In the genomic region with DNA sequence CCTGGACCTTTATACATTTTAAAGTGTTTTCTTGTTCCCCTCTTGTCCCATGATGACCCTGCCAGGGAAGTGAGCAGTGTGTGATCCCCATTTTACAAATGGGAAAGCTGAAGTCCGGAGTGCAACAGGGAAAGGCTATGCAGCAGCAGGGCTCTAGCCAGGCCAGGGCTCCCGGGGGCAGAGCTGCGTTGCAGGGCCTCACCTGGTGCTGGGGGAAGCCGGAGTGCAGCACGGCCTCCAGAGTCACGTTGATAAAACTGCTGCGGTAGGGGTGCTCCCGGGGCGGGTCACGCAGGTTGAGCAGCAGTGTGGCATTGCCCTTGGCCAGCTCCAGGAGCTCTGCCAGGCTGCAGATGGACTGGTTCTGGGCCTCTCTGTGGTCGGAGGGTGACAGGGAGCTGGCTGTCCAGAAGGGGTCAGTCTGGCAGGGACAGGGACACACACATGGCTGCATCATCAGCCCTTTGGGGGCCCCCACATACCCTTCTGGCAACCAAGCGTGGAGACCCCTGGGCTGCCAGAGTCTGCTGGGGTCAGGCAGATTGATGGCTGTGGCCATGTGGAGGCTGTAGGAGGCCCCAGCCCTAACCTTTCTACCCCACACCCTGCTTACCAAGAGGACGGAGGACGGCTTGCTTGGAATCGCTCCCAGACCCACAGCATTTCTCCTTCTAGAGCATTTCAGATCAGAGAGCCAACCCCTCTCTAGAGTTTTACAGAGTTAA, we compare ENCODE assay signal across 25 cellular contexts.
"Had no signal": no experiment of that assay in that cellular context is flagged by ENCODE, and none has a peak within 500 bp of the region (broad histone marks: within the 10 kb centered on the region; RNA-seq: fewer than 3 reads in every experiment).

No MANE protein-coding gene starts in this region.

- H3K27ac ChIP-seq: heart right ventricle, hepatocyte, left lung, pancreas, psoas muscle, skin epidermis, suprapubic skin, thoracic aorta, tibial artery, uterus had no signal

- H3K27me3 ChIP-seq: heart right ventricle, hepatocyte, left lung, pancreas, suprapubic skin, tibial artery, uterus had no signal

- H3K36me3 Mint-ChIP-seq: mesothelial cell of epicardium; naive B cell; natural killer cell; stimulated activated naive B cell treated with anti-CD40 and anti-IgM and Interleukin-4, amounts not matched to agents 10 μg/mL and 1 μg/mL and 100 μg/mL, for 72 hours had no signal

- H3K9me3 ChIP-seq: heart right ventricle, left lung, pancreas, psoas muscle, suprapubic skin, thoracic aorta, tibial artery, uterus had no signal

- ATAC-seq: natural killer cell; pancreas; sciatic nerve; stimulated activated naive B cell treated with anti-CD40 and anti-IgM and Interleukin-4, amounts not matched to agents 10 μg/mL and 1 μg/mL and 100 μg/mL, for 72 hours; stimulated activated naive CD8-positive, alpha-beta T cell treated with anti-CD3 and anti-CD28 coated beads, Interleukin-15, Interleukin-2, amounts not matched to agents 100 U/mL and 50 U/mL, for 24 hours had no signal

- H3K36me3 ChIP-seq: heart right ventricle, left lung, pancreas, suprapubic skin, thoracic aorta, uterus had no signal

- H3K79me2 ChIP-seq: hepatocyte had no signal

- H3K4me1 Mint-ChIP-seq: mesothelial cell of epicardium; stimulated activated naive B cell treated with anti-CD40 and anti-IgM and Interleukin-4, amounts not matched to agents 10 μg/mL and 1 μg/mL and 100 μg/mL, for 72 hours had no signal

- DNase-seq: islet precursor cell; mesendoderm; naive B cell; natural killer cell; nucleus accumbens; psoas muscle; stimulated activated CD4-positive, alpha-beta T cell treated with anti-CD3 and anti-CD28 coated beads, Interleukin-12 subunit alpha, Interleukin-12 subunit beta, amount 100 ng/mL, for 4 hours; stimulated activated CD4-positive, alpha-beta T cell treated with anti-CD3 and anti-CD28 coated beads, Interleukin-15, amount 100 ng/mL, for 24 hours; stimulated activated CD4-positive, alpha-beta T cell treated with anti-CD3 and anti-CD28 coated beads, Interleukin-2, amount 100 ng/mL, for 24 hours; stimulated activated CD4-positive, alpha-beta T cell treated with anti-CD3 and anti-CD28 coated beads, Interleukin-4, amount 100 ng/mL, for 1 hour; stimulated activated naive B cell treated with anti-CD40 and anti-IgM and Interleukin-4, amounts not matched to agents 10 μg/mL and 1 μg/mL and 100 μg/mL, for 72 hours; stimulated activated naive CD8-positive, alpha-beta T cell treated with anti-CD3 and anti-CD28 coated beads, Interleukin-15, Interleukin-2, amounts not matched to agents 100 U/mL and 50 U/mL, for 24 hours; tibial artery; trophoblast cell; uterus had no signal

- H3K9me3 Mint-ChIP-seq: mesothelial cell of epicardium; naive B cell; natural killer cell; stimulated activated naive B cell treated with anti-CD40 and anti-IgM and Interleukin-4, amounts not matched to agents 10 μg/mL and 1 μg/mL and 100 μg/mL, for 72 hours had no signal

- H3K4me1 ChIP-seq: left lung, pancreas, psoas muscle, tibial artery, uterus had no signal

- H3K27ac Mint-ChIP-seq: mesothelial cell of epicardium; naive B cell; natural killer cell; stimulated activated naive B cell treated with anti-CD40 and anti-IgM and Interleukin-4, amounts not matched to agents 10 μg/mL and 1 μg/mL and 100 μg/mL, for 72 hours had no signal

- H2AFZ ChIP-seq: hepatocyte had no signal

- H3K4me2 ChIP-seq: hepatocyte had no signal

- H3K4me3 ChIP-seq: heart right ventricle, hepatocyte, left lung, lung, pancreas, psoas muscle, skin epidermis, suprapubic skin, thoracic aorta, tibial artery, uterus had no signal

- H3K4me3 Mint-ChIP-seq: mesothelial cell of epicardium; naive B cell; natural killer cell; stimulated activated naive B cell treated with anti-CD40 and anti-IgM and Interleukin-4, amounts not matched to agents 10 μg/mL and 1 μg/mL and 100 μg/mL, for 72 hours had no signal
